15 cellular contexts compared by ENCODE assay signal in the genomic region with DNA sequence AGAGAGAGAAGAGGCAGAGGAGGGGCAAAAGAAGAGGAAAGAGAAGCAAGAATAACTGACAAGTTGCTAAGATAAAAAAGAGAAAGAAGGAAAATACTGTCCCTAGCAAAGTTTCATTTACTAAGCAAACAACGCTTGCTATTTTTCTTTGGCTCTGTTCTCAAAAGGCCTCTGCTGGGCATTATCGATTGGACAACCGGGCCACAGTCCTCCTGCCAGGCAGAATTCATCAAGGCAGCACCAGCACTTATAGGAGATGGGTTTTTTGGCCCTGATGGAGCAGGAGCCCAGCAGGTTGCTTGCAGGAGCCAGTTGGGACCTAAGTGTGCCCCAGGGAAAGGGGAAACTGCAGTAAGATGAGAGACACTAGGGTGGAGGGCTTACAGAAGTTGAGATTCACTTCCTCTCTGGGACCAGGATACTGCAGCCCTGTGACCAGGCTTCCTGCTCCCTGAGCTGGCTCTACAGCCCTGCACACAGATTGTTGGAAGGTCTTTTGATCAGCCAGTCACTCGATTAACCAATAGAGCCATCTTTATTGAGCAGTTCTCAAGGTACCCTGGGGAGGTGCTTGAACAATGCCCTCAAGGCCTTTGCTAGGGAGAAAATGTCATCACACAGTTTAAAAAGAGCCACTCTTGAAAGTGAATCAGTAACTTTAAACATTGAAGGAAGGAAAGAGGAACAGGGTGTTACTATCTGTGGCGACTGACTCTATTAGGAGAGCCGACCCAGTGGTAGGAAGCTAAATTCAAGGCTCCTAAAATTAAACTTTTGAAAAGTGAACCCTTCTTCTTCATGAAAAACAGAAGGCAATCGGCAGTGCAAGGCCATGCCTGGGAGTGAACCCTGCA. TPM values are rescaled to one million over a fixed set of nuclear protein-coding genes. Genes with fewer than 3 reads are reported as not detected.
A peak's percentile ranks its signal among the peaks of the same experiment; 100 is the strongest.
DNase-seq lines count a peak whose midpoint lies in the region; ATAC-seq and TF ChIP-seq lines count a peak whose summit lies in the region.
"Had no signal": no experiment of that assay in that cellular context is flagged by ENCODE, and none has a peak within 500 bp of the region (broad histone marks: within the 10 kb centered on the region; RNA-seq: fewer than 3 reads in every experiment).

No MANE protein-coding gene starts in this region.

- no CpG with 5 or more reads among the region's 7 CpGs for WGBS in H9 (ENCODE audit: extremely low coverage, insufficient read length, low lambda C conversion rate)

- no peak overlapping the region for H3K4me3 Mint-ChIP-seq in H9
- H3K4me3 Mint-ChIP-seq in progenitor cell of endocrine pancreas (ENCODE audit: low read depth), result no peak overlapping the region
- no peak overlapping the region for H3K4me3 Mint-ChIP-seq in activated naive CD8-positive, alpha-beta T cell treated with anti-CD3 and anti-CD28 coated beads for 36 hours
- H3K4me3 Mint-ChIP-seq: activated naive CD4-positive, alpha-beta T cell treated with anti-CD3 and anti-CD28 coated beads, Interleukin-2, amount 50 U/mL, for 24 hours had no signal

- H2BK120ac ChIP-seq in H9 (ENCODE audit: low read depth, low read length, poor library complexity, severe bottlenecking), result no peak overlapping the region

- no peaks in the 10 kb centered on the region for H3K9me3 Mint-ChIP-seq in H9
- no peaks in the 10 kb centered on the region for H3K9me3 Mint-ChIP-seq in progenitor cell of endocrine pancreas (ENCODE audit: low read depth)
- H3K9me3 Mint-ChIP-seq in activated naive CD8-positive, alpha-beta T cell treated with anti-CD3 and anti-CD28 coated beads for 36 hours, result no peaks in the 10 kb centered on the region
- H3K9me3 Mint-ChIP-seq: activated naive CD4-positive, alpha-beta T cell treated with anti-CD3 and anti-CD28 coated beads, Interleukin-2, amount 50 U/mL, for 24 hours had no signal

- H3K4me1 Mint-ChIP-seq in H9 (peaks cover 39 to 46% of the 10 kb centered on the region in 2 experiments), progenitor cell of endocrine pancreas (ENCODE audit: low read depth) (peaks cover 11% of the 10 kb centered on the region)
- H3K4me1 Mint-ChIP-seq in activated naive CD8-positive, alpha-beta T cell treated with anti-CD3 and anti-CD28 coated beads for 36 hours, result no peaks in the 10 kb centered on the region
- H3K4me1 Mint-ChIP-seq: activated naive CD4-positive, alpha-beta T cell treated with anti-CD3 and anti-CD28 coated beads, Interleukin-2, amount 50 U/mL, for 24 hours had no signal

- H3K4me1 ChIP-seq in H9 (ENCODE audit: insufficient read depth, low read length), result peaks cover 4% of the 10 kb centered on the region; the same call in 1 of the 2 replicates
- H3K4me1 ChIP-seq: SJSA1 had no signal

- H3K23ac ChIP-seq in H9 (ENCODE audit: insufficient read length, low read depth, low read length), result no peak overlapping the region

- H3K14ac ChIP-seq in H9 (ENCODE audit: insufficient read depth, low read length), result peak overlapping the region; percentile 20; the same call in 1 of the 2 replicates

- no peak overlapping the region for H2BK5ac ChIP-seq in H9 (ENCODE audit: insufficient read length, low read length)

- H2AK5ac ChIP-seq in H9 (ENCODE audit: insufficient read length, low read length), result no peak overlapping the region

- H3K79me2 ChIP-seq in H9 (ENCODE audit: insufficient read depth, low read length), result no peaks in the 10 kb centered on the region

- no peak overlapping the region for H3K18ac ChIP-seq in H9 (ENCODE audit: insufficient read length, low read depth, low read length)

- no peak overlapping the region for H4K8ac ChIP-seq in H9 (replicated peaks; ENCODE audit: insufficient read length, low read depth, low read length)

- no peak overlapping the region for H2BK15ac ChIP-seq in H9 (ENCODE audit: low read depth, low read length)

- H2AFZ ChIP-seq in H9 (ENCODE audit: low read length), result no peak overlapping the region

- CTCF ChIA-PET in GM10248 (lab: Yijun Ruan, JAX), result interaction anchor here (1.5 kb wide), 1 partner anchor 16 kb away, joined by 3 read pairs; no protein-coding TSS in a partner anchor

- intact Hi-C loops in left ventricle myocardium superior (cut with micrococcal nuclease), result no loop called here

- H3K27ac ChIP-seq in H9 (ENCODE audit: insufficient read length, low read depth, low read length), result no peak overlapping the region
- H3K27ac ChIP-seq: C4-2B, SJSA1, thoracic aorta had no signal

- H3K27ac Mint-ChIP-seq in H9, result no peak overlapping the region
- peak overlapping the region; percentile 45 for H3K27ac Mint-ChIP-seq in progenitor cell of endocrine pancreas
- no peak overlapping the region for H3K27ac Mint-ChIP-seq in activated naive CD8-positive, alpha-beta T cell treated with anti-CD3 and anti-CD28 coated beads for 36 hours
- H3K27ac Mint-ChIP-seq: activated naive CD4-positive, alpha-beta T cell treated with anti-CD3 and anti-CD28 coated beads, Interleukin-2, amount 50 U/mL, for 24 hours had no signal

- H3K4me2 ChIP-seq in H9 (ENCODE audit: insufficient read depth, insufficient read length, low read length), result no peak overlapping the region

- H3T11ph ChIP-seq in H9 (ENCODE audit: low read length), result no peak overlapping the region

- no peak overlapping the region for H3K4ac ChIP-seq in H9 (ENCODE audit: low read depth, low read length)

- H3K9ac ChIP-seq in H9 (ENCODE audit: extremely low read depth, insufficient read length, low read length), result no peak overlapping the region

- no peaks in the 10 kb centered on the region for H3K9me3 ChIP-seq in H9 (ENCODE audit: control insufficient read depth, low read depth, low read length)
- H3K9me3 ChIP-seq: SJSA1, thoracic aorta had no signal

- peak; percentile 68 for ATAC-seq in left ventricle myocardium superior

- no peak for DNase-seq in H9
- DNase-seq in SIG-M5 treated with dmso at 0.1 percent for 504 hours (lab: John Stamatoyannopoulos, UW; ENCODE audit: unreplicated experiment), result peak; percentile 72
- DNase-seq in left ventricle myocardium superior, result no peak
- no peak for DNase-seq in progenitor cell of endocrine pancreas (ENCODE audit: low spot score, unreplicated experiment)
- DNase-seq in GM10248 (ENCODE audit: extremely low spot score), result no peak
- DNase-seq in GM13977 (ENCODE audit: low spot score), result no peak
- no peak for DNase-seq in T1000 (lab: John Stamatoyannopoulos, UW)
- DNase-seq in activated naive CD8-positive, alpha-beta T cell treated with anti-CD3 and anti-CD28 coated beads for 36 hours, result no peak
- DNase-seq: effector memory CD4-positive, alpha-beta T cell; NCI-H2029 treated with DMSO at 0.1 percent for 48 hours; NCI-H82 had no signal

- H4K20me1 ChIP-seq in H9 (ENCODE audit: control insufficient read depth, insufficient read depth, insufficient read length), result no peaks in the 10 kb centered on the region

- no peaks in the 10 kb centered on the region for H3K79me1 ChIP-seq in H9 (ENCODE audit: insufficient read depth, low read depth, low read length, poor library complexity, severe bottlenecking)

- no peak overlapping the region for H3K56ac ChIP-seq in H9 (ENCODE audit: insufficient read length, low read depth, low read length)

- no peaks in the 10 kb centered on the region for H3K23me2 ChIP-seq in H9 (ENCODE audit: insufficient read length, low read depth, low read length, poor library complexity, severe bottlenecking)

- TF ChIP-seq CTCF in H9 (conservative IDR thresholded peaks at IDR 0.05) (no peak), progenitor cell of endocrine pancreas (IDR thresholded peaks at IDR 0.05; ENCODE audit: unreplicated experiment) (no peak), GM10248 (IDR thresholded peaks at IDR 0.05; ENCODE audit: control extremely low read depth, extremely low read depth, low read depth, missing control alignments) (no peak), GM13977 (IDR thresholded peaks at IDR 0.05; ENCODE audit: extremely low read depth, insufficient read depth, missing control alignments) (no peak)

- in situ Hi-C loops in GM13977 (cut with MboI; ENCODE audit: low pct_unique_long_range_greater_than_20kb, low sequenced_read_pairs, unreplicated experiment), result no loop called here

- H2BK20ac ChIP-seq in H9 (ENCODE audit: low read depth, low read length, poor library complexity, severe bottlenecking), result no peak overlapping the region

- no peaks in the 10 kb centered on the region for H3K27me3 ChIP-seq in H9 (ENCODE audit: insufficient read depth, low read length)
- H3K27me3 ChIP-seq: SJSA1 had no signal

- H3K36me3 Mint-ChIP-seq in H9 (ENCODE audit: insufficient read depth in 1 of 3, low read depth in 3 of 3) (no peaks in the 10 kb centered on the region), progenitor cell of endocrine pancreas (ENCODE audit: insufficient read depth) (no peaks in the 10 kb centered on the region)
- H3K36me3 Mint-ChIP-seq in activated naive CD8-positive, alpha-beta T cell treated with anti-CD3 and anti-CD28 coated beads for 36 hours, result no peaks in the 10 kb centered on the region
- H3K36me3 Mint-ChIP-seq: activated naive CD4-positive, alpha-beta T cell treated with anti-CD3 and anti-CD28 coated beads, Interleukin-2, amount 50 U/mL, for 24 hours had no signal

- H4K5ac ChIP-seq in H9 (ENCODE audit: insufficient read length, low read depth, low read length), result no peak overlapping the region

- H3K27me3 Mint-ChIP-seq in H9 (ENCODE audit: low read depth) (peaks cover 6% of the 10 kb centered on the region), progenitor cell of endocrine pancreas (peaks cover 9% of the 10 kb centered on the region)
- H3K27me3 Mint-ChIP-seq in activated naive CD8-positive, alpha-beta T cell treated with anti-CD3 and anti-CD28 coated beads for 36 hours, result no peaks in the 10 kb centered on the region

- POLR2A ChIA-PET in GM10248 (lab: Yijun Ruan, JAX), result no interaction called here

- H4K91ac ChIP-seq in H9 (ENCODE audit: insufficient read length, low read depth, low read length), result no peak overlapping the region

- no peak overlapping the region for H2BK12ac ChIP-seq in H9 (ENCODE audit: insufficient read length, low read depth, low read length)

RNA-seq across cellular contexts. Expression of a gene that starts 28.8 kb away (rescaled TPM):
- total RNA-seq in H9 (2021) (11.9 and 12.2 TPM in 2 replicates), left ventricle myocardium superior (8.4 TPM), progenitor cell of endocrine pancreas (17.6 and 18.0 TPM in 2 replicates)
- 1 to 10 TPM; 4.6 to 5.0 TPM for total RNA-seq in activated naive CD8-positive, alpha-beta T cell treated with anti-CD3 and anti-CD28 coated beads for 36 hours
